In genomic region chr2:58449286-58450010, GRCh38 we compare ENCODE assay signal across 10 cellular contexts.
DNase-seq lines count a peak whose midpoint lies in the region; ATAC-seq, FAIRE-seq and TF ChIP-seq lines count a peak whose summit lies in the region.
"Had no signal": no experiment of that assay in that cellular context is flagged by ENCODE, and none has a peak within 500 bp of the region (broad histone marks: within the 10 kb centered on the region; RNA-seq: fewer than 3 reads in every experiment).

No MANE protein-coding gene starts in this region.

- no peak overlapping the region for H3K27ac ChIP-seq in naive thymus-derived CD4-positive, alpha-beta T cell (ENCODE audit: low read depth, low read length)

- POLR2A ChIA-PET in naive thymus-derived CD4-positive, alpha-beta T cell (lab: Charles Lee): no interaction called here

- no peaks in the 10 kb centered on the region for H3K4me1 Mint-ChIP-seq in naive thymus-derived CD4-positive, alpha-beta T cell

- no peaks in the 10 kb centered on the region for H3K36me3 ChIP-seq in naive thymus-derived CD4-positive, alpha-beta T cell (ENCODE audit: control insufficient read depth in 2 of 3, insufficient read depth in 3 of 3, low read length in 3 of 3)

- ATAC-seq in GM19324 (IDR thresholded peaks at IDR 0.05; ENCODE audit: low FRiP score, unreplicated experiment) (peak; percentile 92), HG02938 (IDR thresholded peaks at IDR 0.05; ENCODE audit: unreplicated experiment) (peak; percentile 99)
- ATAC-seq in naive thymus-derived CD4-positive, alpha-beta T cell: peak; percentile 76

- no peak for TF ChIP-seq POLR2A in GM12892 (IDR thresholded peaks at IDR 0.05; ENCODE audit: low read depth, low read length)

- no peak overlapping the region for H3K4me3 ChIP-seq in naive thymus-derived CD4-positive, alpha-beta T cell (ENCODE audit: low read length)

- H3K27me3 Mint-ChIP-seq in naive thymus-derived CD4-positive, alpha-beta T cell: peaks cover 6 to 16% (median 15%) of the 10 kb centered on the region in 5 donors

- no peaks in the 10 kb centered on the region for H3K27me3 ChIP-seq in naive thymus-derived CD4-positive, alpha-beta T cell (ENCODE audit: control insufficient read depth in 2 of 2, insufficient read depth in 2 of 2, low read length in 2 of 2)

- intact Hi-C loops in naive thymus-derived CD4-positive, alpha-beta T cell (cut with micrococcal nuclease): loop anchor here in 1 of 2 donors (2.0 to 5.0 kb wide), 2 partner anchors 542 to 691 kb away; no protein-coding TSS in a partner anchor

- in situ Hi-C loops in ACHN (cut with HindIII; ENCODE audit: low pct_ligation_motif_present, low pct_unique_long_range_greater_than_20kb, low sequenced_read_pairs): loop anchor here (25.0 kb wide), 1 partner anchor 537 kb away; no protein-coding TSS in a partner anchor

- H3K27ac Mint-ChIP-seq in naive thymus-derived CD4-positive, alpha-beta T cell: no peak overlapping the region

- no peak overlapping the region for H3K4me3 Mint-ChIP-seq in naive thymus-derived CD4-positive, alpha-beta T cell

- H3K36me3 Mint-ChIP-seq in naive thymus-derived CD4-positive, alpha-beta T cell: no peaks in the 10 kb centered on the region

- DNase-seq in NCI-H69 (lab: John Stamatoyannopoulos, UW): peak; percentile 41
- no peak for DNase-seq in naive thymus-derived CD4-positive, alpha-beta T cell
- DNase-seq in ACHN: no peak
- DNase-seq in activated naive CD4-positive, alpha-beta T cell (lab: John Stamatoyannopoulos, UW): no peak
- no peak for DNase-seq in GM12892 (ENCODE audit: insufficient read length)
- DNase-seq in hepatic stellate cell (ENCODE audit: low spot score): no peak
- DNase-seq: activated naive CD4-positive, alpha-beta T cell treated with Interleukin-2 at 50 U/mL for 16 hours had no signal

- FAIRE-seq in GM12892 (lab: Jason Lieb, UNC): no peak
- FAIRE-seq: keratinocyte had no signal

- peaks cover 0 to 1% (median 0%) of the 10 kb centered on the region in 11 donors for H3K9me3 Mint-ChIP-seq in naive thymus-derived CD4-positive, alpha-beta T cell

- H3K9me3 ChIP-seq in naive thymus-derived CD4-positive, alpha-beta T cell (ENCODE audit: control insufficient read depth in 2 of 3, low read length in 3 of 3): no peaks in the 10 kb centered on the region

- CTCF ChIA-PET in naive thymus-derived CD4-positive, alpha-beta T cell (lab: Charles Lee): no interaction called here

- H3K4me1 ChIP-seq in naive thymus-derived CD4-positive, alpha-beta T cell (ENCODE audit: control insufficient read depth in 2 of 2, insufficient read depth in 2 of 2, low read length in 2 of 2): no peaks in the 10 kb centered on the region
